Comparison of ENCODE assay signal across 8 cellular contexts in the genomic region with DNA sequence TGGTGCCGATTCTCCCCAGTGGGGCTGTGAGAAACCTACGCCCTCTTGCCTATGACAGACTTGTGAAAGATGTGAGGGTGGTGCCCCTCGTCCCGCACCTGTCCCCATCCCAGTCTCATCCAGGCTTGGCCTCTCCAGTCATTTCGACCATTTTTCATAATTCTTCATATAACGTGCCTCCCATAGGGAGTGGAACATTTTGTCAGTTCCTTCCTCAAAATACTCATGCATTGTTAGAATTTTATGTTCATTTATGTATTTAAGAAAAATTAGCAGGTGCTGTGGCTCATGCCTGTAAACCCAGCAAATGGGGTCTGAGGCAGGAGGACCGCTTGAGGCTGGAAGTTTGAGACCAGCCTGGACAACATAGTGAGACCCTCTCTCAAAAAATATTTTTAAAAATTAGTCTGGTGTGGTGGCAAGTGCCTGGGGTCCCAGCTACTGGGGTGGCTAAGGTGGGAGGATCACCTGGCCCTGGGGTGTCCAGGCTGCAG. TPM values are rescaled to one million over a fixed set of nuclear protein-coding genes. Genes with fewer than 3 reads are reported as not detected.
DNase-seq lines count a peak whose midpoint lies in the region; ATAC-seq and TF ChIP-seq lines count a peak whose summit lies in the region.

No MANE protein-coding gene starts in this region.

- intact Hi-C loops in heart left ventricle (cut with DNase I) (no loop called here), Right ventricle myocardium inferior (cut with DNase I) (no loop called here), mucosa of descending colon (cut with DNase I, micrococcal nuclease) (no loop called here)

- H3K4me1 ChIP-seq in heart left ventricle (peaks cover 0 to 21% (median 7%) of the 10 kb centered on the region in 12 donors), mucosa of descending colon (ENCODE audit: low read depth) (peaks cover 6% of the 10 kb centered on the region), urinary bladder (ENCODE audit: insufficient read depth) (no peaks in the 10 kb centered on the region)

- DNase-seq in heart left ventricle (no peak), Right ventricle myocardium inferior (ENCODE audit: missing footprints) (no peak), mucosa of descending colon (no peak), dedifferentiated amniotic fluid mesenchymal stem cell (ENCODE audit: extremely low spot score) (no peak), occipital lobe (lab: John Stamatoyannopoulos, UW) (no peak), SW480 (ENCODE audit: low spot score) (no peak)

- WGBS in heart left ventricle, 4 donors, result 56 to 66% (median 61%) methylated on average over 7 of the region's 7 CpGs
- 67% methylated on average over 7 of the region's 7 CpGs for WGBS in urinary bladder

- no peak for TF ChIP-seq POLR2A in heart left ventricle (IDR thresholded peaks at IDR 0.05)

- no peaks in the 10 kb centered on the region for H3K27me3 ChIP-seq in heart left ventricle

- peak overlapping the region in 10 of 12 donors; percentile 3 to 91 (median 78) for H3K4me3 ChIP-seq in heart left ventricle
- peak overlapping the region; percentile 42 for H3K4me3 ChIP-seq in mucosa of descending colon
- H3K4me3 ChIP-seq in urinary bladder (ENCODE audit: low read depth, low read length), result no peak overlapping the region

- ATAC-seq in heart left ventricle (no peak), Right ventricle myocardium inferior (no peak), mucosa of descending colon (no peak)

- H3K9me3 ChIP-seq in heart left ventricle, result peaks cover 0 to 10% (median 6%) of the 10 kb centered on the region in 12 donors
- peaks cover 7% of the 10 kb centered on the region for H3K9me3 ChIP-seq in mucosa of descending colon

- peaks cover 0 to 29% (median 19%) of the 10 kb centered on the region in 9 donors for H3K36me3 ChIP-seq in heart left ventricle
- H3K36me3 ChIP-seq in mucosa of descending colon (ENCODE audit: low read depth), result peaks cover 5% of the 10 kb centered on the region
- no peaks in the 10 kb centered on the region for H3K36me3 ChIP-seq in urinary bladder (ENCODE audit: insufficient read depth)

- TF ChIP-seq CTCF in heart left ventricle (IDR thresholded peaks at IDR 0.05) (no peak), mucosa of descending colon (IDR thresholded peaks at IDR 0.05) (no peak)

- peak overlapping the region in 10 of 12 donors; percentile 9 to 88 (median 77) for H3K27ac ChIP-seq in heart left ventricle
- H3K27ac ChIP-seq in angular gyrus (ENCODE audit: low read depth, low read length), result peak overlapping the region; percentile 61
- peak overlapping the region; percentile 48 for H3K27ac ChIP-seq in urinary bladder (ENCODE audit: low read depth)

RNA-seq across cellular contexts. Expression of a gene that starts 0.8 kb away (rescaled TPM):
- total RNA-seq in heart left ventricle (10 to 100 TPM; 14.6 to 57.4 (median 27.1) TPM), Right ventricle myocardium inferior (24.0 TPM), mucosa of descending colon (10 to 100 TPM; 14.2 to 20.6 (median 19.2) TPM), urinary bladder (60.5 TPM), occipital lobe (64.1 TPM)
- polyA plus RNA-seq in heart left ventricle (10 to 100 TPM; 21.6 to 39.8 TPM), urinary bladder (41.1 TPM)

RNA-seq across cellular contexts. Expression of a gene that starts 19.7 kb away (rescaled TPM):
- total RNA-seq in heart left ventricle (1 to 10 TPM in 1 of 9 donors, not detected in 8; 2.2 TPM), Right ventricle myocardium inferior (not detected), mucosa of descending colon (10 to 100 TPM; 17.3 to 45.4 (median 30.9) TPM), urinary bladder (0.42 TPM), occipital lobe (not detected)
- polyA plus RNA-seq in heart left ventricle (under 1 TPM in 1 of 2 donors, not detected in 1; 0.08 TPM), urinary bladder (0.49 TPM)

RNA-seq across cellular contexts. Expression of a gene that starts 42.8 kb away (rescaled TPM):
- total RNA-seq in heart left ventricle (10 to 100 TPM in 3 of 9 donors, 1 to 10 TPM in 6; 1.7 to 50.8 (median 6.1) TPM), Right ventricle myocardium inferior (6.3 TPM), mucosa of descending colon (10 to 100 TPM in 2 of 3 donors, 1 to 10 TPM in 1; 3.8 to 17.7 (median 15.6) TPM), urinary bladder (7.3 TPM), occipital lobe (3.4 TPM)
- polyA plus RNA-seq in heart left ventricle (1 to 10 TPM; 3.4 to 7.3 TPM), urinary bladder (17.6 TPM)

RNA-seq across cellular contexts. Expression of a gene that starts 44.6 kb away (rescaled TPM):
- total RNA-seq in heart left ventricle, result 1 to 10 TPM; 3.3 to 8.1 (median 4.5) TPM
- 1 to 10 TPM; 3.4 to 6.3 TPM for polyA plus RNA-seq in heart left ventricle
- total RNA-seq in Right ventricle myocardium inferior, result 6.2 TPM
- 1 to 10 TPM; 8.2 to 9.8 (median 9.1) TPM for total RNA-seq in mucosa of descending colon
- total RNA-seq in urinary bladder, result 3.2 TPM
- 9.0 TPM for polyA plus RNA-seq in urinary bladder
- 3.4 TPM for total RNA-seq in occipital lobe

Comparison
In these comparisons a context has a peak if more than half of its experiments do, and no peak if none do; other contexts are left out.
1. RNA of a gene that starts 19.7 kb away (total RNA-seq): 17.3 to 45.4 TPM in mucosa of descending colon; 0.42 TPM in urinary bladder (single experiment), not detected in Right ventricle myocardium inferior (single experiment), 2.2 TPM in heart left ventricle and not detected in occipital lobe (single experiment); every median in the first group is over 4 times any median in the second.
2. Peak in every context shown above with its lines, with median percentiles within 50 percentile points of each other: H3K27ac ChIP-seq.